17 cellular contexts compared by ENCODE assay signal in the genomic region with DNA sequence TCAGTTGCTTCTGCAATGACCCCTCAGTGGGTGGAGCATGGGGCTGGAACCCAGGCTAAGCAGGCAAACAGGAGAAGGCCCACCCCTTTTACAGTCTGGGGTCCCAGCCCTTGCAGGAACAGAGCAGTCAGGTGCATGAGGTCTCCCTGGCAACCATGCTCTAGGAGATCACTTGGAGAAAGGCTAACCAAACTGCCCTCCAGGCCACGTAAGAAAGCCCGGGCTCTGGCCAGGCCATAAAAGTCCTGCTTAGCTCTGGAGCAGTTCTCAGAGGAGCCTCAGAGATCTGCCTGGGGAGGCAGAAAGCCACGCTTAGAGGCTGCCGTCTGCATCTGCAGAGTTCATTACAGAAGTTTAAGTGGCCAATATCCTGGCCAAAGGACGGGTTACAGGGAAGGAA. TPM values are rescaled to one million over a fixed set of nuclear protein-coding genes. Genes with fewer than 3 reads are reported as not detected.
"Had no signal": no experiment of that assay in that cellular context is flagged by ENCODE, and none has a peak within 500 bp of the region (broad histone marks: within the 10 kb centered on the region; RNA-seq: fewer than 3 reads in every experiment).

No MANE protein-coding gene starts in this region.

- ATAC-seq: activated CD8-positive, alpha-beta memory T cell treated with anti-CD3 and anti-CD28 coated beads, Interleukin-2, amount 10 ng/mL, durations not matched to agents 7 days and 5 days; activated naive CD8-positive, alpha-beta T cell treated with anti-CD3 and anti-CD28 coated beads, Interleukin-2, amount 50 U/mL, for 24 hours; effector memory CD8-positive, alpha-beta T cell; left lobe of liver had no signal

- H3K27ac ChIP-seq: VCaP had no signal

- H3K9me3 ChIP-seq: prostate gland, right atrium auricular region had no signal

- H3K27me3 ChIP-seq: right atrium auricular region had no signal

- H3K4me1 ChIP-seq: prostate gland had no signal

- DNase-seq: activated CD4-positive, alpha-beta T cell treated with anti-CD3 and anti-CD28 coated beads for 1 hour; activated CD4-positive, alpha-beta T cell treated with anti-CD3 and anti-CD28 coated beads, Interleukin-2, amount 50 U/mL, for 48 hours; activated CD8-positive, alpha-beta memory T cell treated with anti-CD3 and anti-CD28 coated beads, Interleukin-2, amount 10 ng/mL, durations not matched to agents 7 days and 5 days; activated naive CD4-positive, alpha-beta T cell treated with anti-CD3 and anti-CD28 coated beads for 36 hours; activated naive CD8-positive, alpha-beta T cell treated with anti-CD3 and anti-CD28 coated beads, Interleukin-2, amount 50 U/mL, for 24 hours; effector memory CD8-positive, alpha-beta T cell; foreskin fibroblast; glutamatergic neuron; hypothalamus; islet precursor cell; SW 1271; T-helper 2 cell had no signal

- H3K36me3 ChIP-seq: prostate gland had no signal

- H3K4me3 ChIP-seq: prostate gland, right atrium auricular region had no signal

RNA-seq across cellular contexts. Expression of a gene that starts 15.0 kb away (rescaled TPM):
- total RNA-seq: neural crest cell had no signal
